ENCODE assay signal across 27 cellular contexts in genomic region chr10:71715860-71716259, GRCh38. TPM values are rescaled to one million over a fixed set of nuclear protein-coding genes. Genes with fewer than 3 reads are reported as not detected.
DNase-seq lines count a peak whose midpoint lies in the region; ATAC-seq and TF ChIP-seq lines count a peak whose summit lies in the region.
"Had no signal": no experiment of that assay in that cellular context is flagged by ENCODE, and none has a peak within 500 bp of the region (broad histone marks: within the 10 kb centered on the region; RNA-seq: fewer than 3 reads in every experiment).

No MANE protein-coding gene starts in this region.

- no peak for ATAC-seq in CD4-positive, alpha-beta T cell (ENCODE audit: poor library complexity)
- ATAC-seq: heart right ventricle; left colon; SK-N-SH treated with all-trans-retinoic acid at 6 μM for 48 hours; stimulated activated naive CD8-positive, alpha-beta T cell treated with anti-CD3 and anti-CD28 coated beads, Interleukin-15, Interleukin-2, amounts not matched to agents 100 U/mL and 50 U/mL, for 24 hours had no signal

- H3K36me3 Mint-ChIP-seq in activated CD4-positive, alpha-beta T cell treated with anti-CD3 and anti-CD28 coated beads, Interleukin-2, amount 10 ng/mL, durations not matched to agents 7 days and 5 days (ENCODE audit: low read depth) = no peaks in the 10 kb centered on the region
- no peaks in the 10 kb centered on the region for H3K36me3 Mint-ChIP-seq in CD4-positive, alpha-beta T cell (ENCODE audit: low read depth)
- no peaks in the 10 kb centered on the region for H3K36me3 Mint-ChIP-seq in neural progenitor cell
- H3K36me3 Mint-ChIP-seq: type B pancreatic cell had no signal

- H4K20me1 ChIP-seq in neural progenitor cell (ENCODE audit: low read depth) (no peaks in the 10 kb centered on the region), smooth muscle cell (ENCODE audit: low read depth) (no peaks in the 10 kb centered on the region)

- H2AFZ ChIP-seq in neural progenitor cell (replicated peaks) (no peak overlapping the region), smooth muscle cell (ENCODE audit: low read depth) (no peak overlapping the region)

- 95% methylated on average over 20 of the region's 20 CpGs for WGBS in smooth muscle cell (ENCODE audit: low lambda C conversion rate)

- peak overlapping the region; percentile 74 for H3K27ac ChIP-seq in CD4-positive, alpha-beta T cell (ENCODE audit: low read depth, low read length)
- H3K27ac ChIP-seq in caudate nucleus (ENCODE audit: low read depth, low read length) (peak overlapping the region; percentile 99), neural progenitor cell (no peak overlapping the region), smooth muscle cell (ENCODE audit: low read depth) (no peak overlapping the region)
- H3K27ac ChIP-seq: WERI-Rb-1 had no signal

- no peaks in the 10 kb centered on the region for H3K79me2 ChIP-seq in neural progenitor cell (ENCODE audit: low read depth)
- no peaks in the 10 kb centered on the region for H3K79me2 ChIP-seq in smooth muscle cell (ENCODE audit: low read depth)

- DNase-seq in activated CD4-positive, alpha-beta T cell treated with anti-CD3 and anti-CD28 coated beads, Interleukin-2, amount 10 ng/mL, durations not matched to agents 7 days and 5 days = no peak
- no peak for DNase-seq in activated CD4-positive, alpha-beta T cell treated with anti-CD3 and anti-CD28 coated beads, Interleukin-2, amount 50 U/mL, for 48 hours
- no peak for DNase-seq in CD4-positive, alpha-beta T cell
- DNase-seq in caudate nucleus (lab: John Stamatoyannopoulos, UW) = no peak
- DNase-seq in neural progenitor cell (ENCODE audit: low spot score) = no peak
- no peak for DNase-seq in cerebellum (ENCODE audit: low spot score)
- no peak for DNase-seq in central memory CD4-positive, alpha-beta T cell
- DNase-seq in smooth muscle cell (lab: John Stamatoyannopoulos, UW; ENCODE audit: unreplicated experiment) = no peak
- DNase-seq: AML-193; heart right ventricle; Kasumi-1; left colon; NCI-H187; NCI-H69; nephron progenitor cell; stimulated activated CD4-positive, alpha-beta T cell treated with anti-CD3 and anti-CD28 coated beads, Interleukin-1b, Interleukin-23, amount 100 ng/mL, for 48 hours; stimulated activated naive CD8-positive, alpha-beta T cell treated with anti-CD3 and anti-CD28 coated beads, Interleukin-15, Interleukin-2, amounts not matched to agents 100 U/mL and 50 U/mL, for 24 hours; WERI-Rb-1 had no signal

- CTCF ChIA-PET in activated CD4-positive, alpha-beta T cell treated with anti-CD3 and anti-CD28 coated beads, Interleukin-2, amount 10 ng/mL, durations not matched to agents 7 days and 5 days (lab: Charles Lee) = interaction anchor here (1.1 to 7.0 kb wide), 5 partner anchors 8 to 18 kb away, joined by 4 to 40 read pairs (median 25); no protein-coding TSS in a partner anchor
- CTCF ChIA-PET in CD4-positive, alpha-beta T cell (lab: Charles Lee) = interaction anchor here (1.4 to 2.6 kb wide), 2 partner anchors 33 to 57 kb away, joined by 3 to 10 read pairs; partner anchors contain the start of gene VSIR

- H3F3A ChIP-seq in neural progenitor cell (ENCODE audit: low read depth) (peaks cover 3% of the 10 kb centered on the region), smooth muscle cell (ENCODE audit: low read depth) (no peaks in the 10 kb centered on the region)

- no peaks in the 10 kb centered on the region for H3K9me3 Mint-ChIP-seq in activated CD4-positive, alpha-beta T cell treated with anti-CD3 and anti-CD28 coated beads, Interleukin-2, amount 10 ng/mL, durations not matched to agents 7 days and 5 days
- H3K9me3 Mint-ChIP-seq in CD4-positive, alpha-beta T cell = no peaks in the 10 kb centered on the region
- H3K9me3 Mint-ChIP-seq in neural progenitor cell = no peaks in the 10 kb centered on the region
- H3K9me3 Mint-ChIP-seq: activated T-helper 2 cell treated with anti-CD3 and anti-CD28 coated beads, Interferon-gamma antibody, Interleukin-2, Interleukin-4, amounts not matched to agents 10 μg/mL and 5 μg/mL and 100 μg/mL, durations not matched to agents 14 hours and 24 hours and 36 hours; nephron progenitor cell; type B pancreatic cell had no signal

- intact Hi-C loops in CD4-positive, alpha-beta T cell (cut with DNase I, micrococcal nuclease) = no loop called here

- H3K9me3 ChIP-seq in CD4-positive, alpha-beta T cell (ENCODE audit: control insufficient read depth, low read length) = no peaks in the 10 kb centered on the region
- no peaks in the 10 kb centered on the region for H3K9me3 ChIP-seq in neural progenitor cell (ENCODE audit: low read depth)
- no peaks in the 10 kb centered on the region for H3K9me3 ChIP-seq in smooth muscle cell (replicated peaks; ENCODE audit: low read depth)
- H3K9me3 ChIP-seq: heart right ventricle had no signal

- H3K27me3 ChIP-seq in CD4-positive, alpha-beta T cell (ENCODE audit: control insufficient read depth, insufficient read depth, low read length) = no peaks in the 10 kb centered on the region
- H3K27me3 ChIP-seq in neural progenitor cell (no peaks in the 10 kb centered on the region), smooth muscle cell (ENCODE audit: low read depth) (no peaks in the 10 kb centered on the region)
- H3K27me3 ChIP-seq: heart right ventricle had no signal

- no peaks in the 10 kb centered on the region for H3K36me3 ChIP-seq in neural progenitor cell
- H3K36me3 ChIP-seq in smooth muscle cell (ENCODE audit: low read depth) = no peaks in the 10 kb centered on the region
- H3K36me3 ChIP-seq: heart right ventricle had no signal

- no peak overlapping the region for H3K4me3 Mint-ChIP-seq in activated CD4-positive, alpha-beta T cell treated with anti-CD3 and anti-CD28 coated beads, Interleukin-2, amount 10 ng/mL, durations not matched to agents 7 days and 5 days
- H3K4me3 Mint-ChIP-seq in CD4-positive, alpha-beta T cell = no peak overlapping the region
- no peak overlapping the region for H3K4me3 Mint-ChIP-seq in neural progenitor cell
- H3K4me3 Mint-ChIP-seq: nephron progenitor cell, type B pancreatic cell had no signal

- H3K9ac ChIP-seq in neural progenitor cell = no peak overlapping the region
- H3K9ac ChIP-seq in smooth muscle cell (ENCODE audit: low read depth) = no peak overlapping the region

- no peaks in the 10 kb centered on the region for H3K27me3 Mint-ChIP-seq in activated CD4-positive, alpha-beta T cell treated with anti-CD3 and anti-CD28 coated beads, Interleukin-2, amount 10 ng/mL, durations not matched to agents 7 days and 5 days
- H3K27me3 Mint-ChIP-seq in CD4-positive, alpha-beta T cell = no peaks in the 10 kb centered on the region
- H3K27me3 Mint-ChIP-seq in neural progenitor cell (ENCODE audit: insufficient read depth, low read depth) = peaks cover 3% of the 10 kb centered on the region
- H3K27me3 Mint-ChIP-seq: type B pancreatic cell had no signal

- POLR2A ChIA-PET in activated CD4-positive, alpha-beta T cell treated with anti-CD3 and anti-CD28 coated beads, Interleukin-2, amount 10 ng/mL, durations not matched to agents 7 days and 5 days (lab: Charles Lee) = no interaction called here
- POLR2A ChIA-PET in CD4-positive, alpha-beta T cell (lab: Charles Lee) = interaction anchor here (1.3 to 6.1 kb wide), 4 partner anchors 11 to 36 kb away, joined by 3 to 39 read pairs (median 5); no protein-coding TSS in a partner anchor

- peaks cover 49% of the 10 kb centered on the region for H3K4me1 Mint-ChIP-seq in activated CD4-positive, alpha-beta T cell treated with anti-CD3 and anti-CD28 coated beads, Interleukin-2, amount 10 ng/mL, durations not matched to agents 7 days and 5 days
- peaks cover 55% of the 10 kb centered on the region for H3K4me1 Mint-ChIP-seq in CD4-positive, alpha-beta T cell (ENCODE audit: low read depth)
- peaks cover 35% of the 10 kb centered on the region for H3K4me1 Mint-ChIP-seq in neural progenitor cell

- no peak overlapping the region for H3K4me3 ChIP-seq in neural progenitor cell
- no peak overlapping the region for H3K4me3 ChIP-seq in smooth muscle cell

- no peak for TF ChIP-seq CTCF in CD4-positive, alpha-beta T cell (IDR thresholded peaks at IDR 0.05)
- TF ChIP-seq CTCF in neural progenitor cell (IDR thresholded peaks at IDR 0.05) = no peak
- no peak for TF ChIP-seq CTCF in smooth muscle cell (IDR thresholded peaks at IDR 0.05; ENCODE audit: borderline replicate concordance, insufficient read depth, poor library complexity, severe bottlenecking)

- H3K4me2 ChIP-seq in neural progenitor cell (no peak overlapping the region), smooth muscle cell (no peak overlapping the region)

- H3K4me1 ChIP-seq in neural progenitor cell = peaks cover 33% of the 10 kb centered on the region
- H3K4me1 ChIP-seq in smooth muscle cell (ENCODE audit: low read depth) = peaks cover 16% of the 10 kb centered on the region

- H3K27ac Mint-ChIP-seq in activated CD4-positive, alpha-beta T cell treated with anti-CD3 and anti-CD28 coated beads, Interleukin-2, amount 10 ng/mL, durations not matched to agents 7 days and 5 days = peak overlapping the region; percentile 79
- H3K27ac Mint-ChIP-seq in CD4-positive, alpha-beta T cell = peak overlapping the region; percentile 98
- H3K27ac Mint-ChIP-seq in neural progenitor cell = peak overlapping the region; percentile 29
- H3K27ac Mint-ChIP-seq: activated T-helper 2 cell treated with anti-CD3 and anti-CD28 coated beads, Interferon-gamma antibody, Interleukin-2, Interleukin-4, amounts not matched to agents 10 μg/mL and 5 μg/mL and 100 μg/mL, durations not matched to agents 14 hours and 24 hours and 36 hours; nephron progenitor cell; progenitor cell of endocrine pancreas; type B pancreatic cell had no signal

RNA-seq across cellular contexts. Expression of gene C10orf105, which starts 3.7 kb away (rescaled TPM):
- under 1 TPM; 0.52 to 0.71 TPM for total RNA-seq in activated CD4-positive, alpha-beta T cell treated with anti-CD3 and anti-CD28 coated beads, Interleukin-2, amount 10 ng/mL, durations not matched to agents 7 days and 5 days
- under 1 TPM; 0.25 to 0.36 TPM for total RNA-seq in CD4-positive, alpha-beta T cell
- 0.39 and 1.5 TPM in 2 replicates for total RNA-seq in neural progenitor cell (ENCODE audit: low replicate concordance)
- 1.00 TPM for total RNA-seq in cerebellum
- 0.09 TPM in 1 of 2 replicates, not detected in the other for total RNA-seq in smooth muscle cell
- not detected in 2 replicates for polyA plus RNA-seq in smooth muscle cell
- total RNA-seq: A172, epithelial cell of proximal tubule, fibroblast of villous mesenchyme, H4, progenitor cell of endocrine pancreas, skeletal muscle tissue had no signal

RNA-seq across cellular contexts. Expression of gene VSIR, which starts 57.5 kb away (rescaled TPM):
- total RNA-seq in activated CD4-positive, alpha-beta T cell treated with anti-CD3 and anti-CD28 coated beads, Interleukin-2, amount 10 ng/mL, durations not matched to agents 7 days and 5 days = 100 to 1,000 TPM; 120 to 148 TPM
- 10 to 100 TPM; 86.2 to 91.4 TPM for total RNA-seq in CD4-positive, alpha-beta T cell
- total RNA-seq in neural progenitor cell (ENCODE audit: low replicate concordance) (0.46 TPM in 1 of 2 replicates, not detected in the other), cerebellum (4.7 TPM), smooth muscle cell (0.58 and 3.6 TPM in 2 replicates)
- 2.6 and 3.6 TPM in 2 replicates for polyA plus RNA-seq in smooth muscle cell

Comparison
In these comparisons a context has a peak if more than half of its experiments do, and no peak if none do; other contexts are left out.
1. H3K27ac Mint-ChIP-seq: peak in every context shown above with its lines; median percentile 98 in CD4-positive, alpha-beta T cell; 79 in activated CD4-positive, alpha-beta T cell treated with anti-CD3 and anti-CD28 coated beads, Interleukin-2, amount 10 ng/mL, durations not matched to agents 7 days and 5 days; 29 in neural progenitor cell.
2. H3K27ac ChIP-seq: peak in CD4-positive, alpha-beta T cell (single experiment) and caudate nucleus (single experiment); none in neural progenitor cell (single experiment) and smooth muscle cell (single experiment).
3. RNA of gene VSIR, which starts 57.5 kb away (total RNA-seq): 120 to 148 TPM in activated CD4-positive, alpha-beta T cell treated with anti-CD3 and anti-CD28 coated beads, Interleukin-2, amount 10 ng/mL, durations not matched to agents 7 days and 5 days and 86.2 to 91.4 TPM in CD4-positive, alpha-beta T cell; 4.7 TPM in cerebellum (single experiment), 0.58 to 3.6 TPM in smooth muscle cell and 0.46 TPM in neural progenitor cell; every median in the first group is over 10 times any median in the second.